8 cellular contexts compared by ENCODE assay signal in the genomic region with DNA sequence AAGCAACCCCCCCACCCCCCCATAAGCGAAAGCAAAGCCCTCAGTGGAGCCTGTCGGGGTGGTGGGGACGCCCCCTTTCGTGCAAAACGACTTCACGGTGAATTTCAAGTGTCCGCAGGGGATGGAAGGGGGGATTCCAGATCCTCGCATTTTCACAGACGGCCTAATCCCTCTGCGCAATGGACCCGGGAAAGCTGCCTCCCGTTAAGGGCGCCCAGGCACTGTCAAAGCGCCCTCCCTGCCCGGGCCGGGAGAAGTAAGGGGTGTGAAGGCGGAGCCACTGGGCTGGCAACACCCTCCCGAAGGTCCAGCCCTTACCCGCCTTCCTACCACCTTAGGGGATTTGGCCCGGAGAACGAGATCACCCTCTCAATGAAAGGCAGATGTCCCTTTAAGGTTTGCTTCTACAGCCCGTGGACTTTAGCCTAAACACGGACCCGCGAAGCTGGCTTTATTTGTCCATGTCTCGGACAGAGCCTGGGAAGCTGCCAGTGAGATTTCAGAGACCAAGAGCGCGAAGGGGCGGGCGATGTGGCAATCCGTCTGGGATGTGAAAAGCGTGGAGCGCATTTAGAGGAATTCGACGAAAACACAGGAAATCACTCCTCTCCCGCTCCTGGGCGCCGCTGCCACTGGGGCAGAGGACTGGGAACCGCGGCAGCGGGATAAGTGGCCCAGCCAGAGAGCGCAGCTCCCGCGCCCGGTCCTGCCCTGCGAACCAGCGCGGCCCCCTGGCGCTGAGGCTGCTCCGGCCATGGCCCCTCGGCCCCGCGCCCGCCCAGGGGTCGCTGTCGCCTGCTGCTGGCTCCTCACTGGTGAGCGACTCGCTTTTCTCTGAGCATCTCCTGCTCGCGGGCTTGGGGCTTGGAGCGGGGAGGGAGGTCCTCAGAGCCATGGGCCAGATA. TPM values are rescaled to one million over a fixed set of nuclear protein-coding genes. Genes with fewer than 3 reads are reported as not detected.
DNase-seq lines count a peak whose midpoint lies in the region; ATAC-seq and TF ChIP-seq lines count a peak whose summit lies in the region.

A gene (plus strand): TSS at position 317 of the 905 bp plus-strand sequence. CDS start 438 bp downstream, at position 755.
A gene with protein sequence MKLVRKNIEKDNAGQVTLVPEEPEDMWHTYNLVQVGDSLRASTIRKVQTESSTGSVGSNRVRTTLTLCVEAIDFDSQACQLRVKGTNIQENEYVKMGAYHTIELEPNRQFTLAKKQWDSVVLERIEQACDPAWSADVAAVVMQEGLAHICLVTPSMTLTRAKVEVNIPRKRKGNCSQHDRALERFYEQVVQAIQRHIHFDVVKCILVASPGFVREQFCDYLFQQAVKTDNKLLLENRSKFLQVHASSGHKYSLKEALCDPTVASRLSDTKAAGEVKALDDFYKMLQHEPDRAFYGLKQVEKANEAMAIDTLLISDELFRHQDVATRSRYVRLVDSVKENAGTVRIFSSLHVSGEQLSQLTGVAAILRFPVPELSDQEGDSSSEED (plus strand): TSS at position 317 of the 905 bp plus-strand sequence. CDS start 12,479 bp downstream, outside the sequence.

- H3K4me3 ChIP-seq in fibroblast of pulmonary artery (replicated peaks; ENCODE audit: low read depth, low read length) (peak within 1 kb of the TSS; percentile 63), testis (peak within 1 kb of the TSS; percentile 53 to 70)

- ATAC-seq in GM18867 (IDR thresholded peaks at IDR 0.05; ENCODE audit: unreplicated experiment) (peak; percentile 81), HG03064 (IDR thresholded peaks at IDR 0.05; ENCODE audit: low read depth, unreplicated experiment) (peak; percentile 72), natural killer cell (peak; percentile 78 to 82 (median 81))

- H3K27ac ChIP-seq in testis, result peak within 1 kb of the TSS; percentile 64 to 87

- no peaks in the 10 kb centered on the region for H3K9me3 Mint-ChIP-seq in natural killer cell

- WGBS in testis, 2 donors, result 0 to 1% methylated on average over 30 to 49 of the region's 61 CpGs

- no peak for TF ChIP-seq POLR2A in testis (IDR thresholded peaks at IDR 0.05)

- DNase-seq in AG20443 (ENCODE audit: low spot score) (peak; percentile 84), NCI-H774 (lab: John Stamatoyannopoulos, UW) (peak; percentile 70), fibroblast of pulmonary artery (ENCODE audit: low read depth) (peak; percentile 91), natural killer cell (peak; percentile 37), testis (peak; percentile 63)
- DNase-seq in activated T-helper 9 cell treated with anti-CD3 and anti-CD28 coated beads, Interleukin-2, amount 50 U/mL, for 16 hours (ENCODE audit: low read depth), result peak; percentile 46

- H3K27ac Mint-ChIP-seq in natural killer cell, result peak within 1 kb of the TSS in 1 of 2 donors; percentile 69

- no peak for TF ChIP-seq CTCF in fibroblast of pulmonary artery (IDR thresholded peaks at IDR 0.05; ENCODE audit: low read length, missing control alignments)
- TF ChIP-seq CTCF in natural killer cell (IDR thresholded peaks at IDR 0.05), result no peak
- TF ChIP-seq CTCF in testis (IDR thresholded peaks at IDR 0.05), result peak in 2 of 3 experiments; percentile 13

- intact Hi-C loops in natural killer cell (cut with micrococcal nuclease), result loop anchor here (1.0 kb wide), 1 partner anchor 127 kb away; no protein-coding TSS in a partner anchor
- intact Hi-C loops in testis (cut with DNase I; ENCODE audit: low total_unique reads), result no loop called here

- H3K4me1 ChIP-seq in testis, result no peaks in the 10 kb centered on the region

- peak within 1 kb of the TSS; percentile 70 for H3K4me3 Mint-ChIP-seq in natural killer cell

- peaks cover 18 to 21% of the 10 kb centered on the region in 2 donors for H3K4me1 Mint-ChIP-seq in natural killer cell

- no peaks in the 10 kb centered on the region for H3K27me3 ChIP-seq in testis

- H3K36me3 ChIP-seq in testis (ENCODE audit: low read depth, missing control alignments), result no peaks in the 10 kb centered on the region

- H3K36me3 Mint-ChIP-seq in natural killer cell, result no peaks in the 10 kb centered on the region

- no peaks in the 10 kb centered on the region for H3K9me3 ChIP-seq in testis

- peaks cover 30 to 56% of the 10 kb centered on the region in 2 donors for H3K27me3 Mint-ChIP-seq in natural killer cell (ENCODE audit: low read depth in 2 of 2)

RNA-seq across cellular contexts. Expression of the first gene that starts in this region (rescaled TPM):
- total RNA-seq in natural killer cell, result under 1 TPM; 0.45 to 0.82 (median 0.47) TPM
- 1 to 10 TPM; 7.3 to 8.1 TPM for total RNA-seq in testis
- 7.5 TPM for polyA plus RNA-seq in testis (ENCODE audit: insufficient read depth, low read depth, low replicate concordance)

RNA-seq across cellular contexts. Expression of the second gene that starts in this region (rescaled TPM):
- total RNA-seq in natural killer cell (1 to 10 TPM; 2.6 to 3.9 (median 3.7) TPM), testis (1 to 10 TPM; 9.0 to 9.4 TPM)
- 10.6 TPM for polyA plus RNA-seq in testis (ENCODE audit: insufficient read depth, low read depth, low replicate concordance)

Comparison
In these comparisons a context has a peak if more than half of its experiments do, and no peak if none do; other contexts are left out.
1. Peak in every context shown above with its lines: DNase-seq, ATAC-seq, H3K4me3 ChIP-seq and H3K27ac ChIP-seq.
2. RNA of the first gene that starts in this region (total RNA-seq): 7.3 to 8.1 TPM in testis; 0.45 to 0.82 TPM in natural killer cell; every median in the first group is over 4 times any median in the second.
3. DNase-seq: peak in every context shown above with its lines; median percentile 91 in fibroblast of pulmonary artery; 84 in AG20443; 70 in NCI-H774; 63 in testis; 46 in activated T-helper 9 cell treated with anti-CD3 and anti-CD28 coated beads, Interleukin-2, amount 50 U/mL, for 16 hours; 37 in natural killer cell.
4. CTCF ChIP-seq: peak in testis (2 of 3); none in fibroblast of pulmonary artery (single experiment) and natural killer cell (single experiment).